8 cellular contexts compared by ENCODE assay signal in the genomic region with DNA sequence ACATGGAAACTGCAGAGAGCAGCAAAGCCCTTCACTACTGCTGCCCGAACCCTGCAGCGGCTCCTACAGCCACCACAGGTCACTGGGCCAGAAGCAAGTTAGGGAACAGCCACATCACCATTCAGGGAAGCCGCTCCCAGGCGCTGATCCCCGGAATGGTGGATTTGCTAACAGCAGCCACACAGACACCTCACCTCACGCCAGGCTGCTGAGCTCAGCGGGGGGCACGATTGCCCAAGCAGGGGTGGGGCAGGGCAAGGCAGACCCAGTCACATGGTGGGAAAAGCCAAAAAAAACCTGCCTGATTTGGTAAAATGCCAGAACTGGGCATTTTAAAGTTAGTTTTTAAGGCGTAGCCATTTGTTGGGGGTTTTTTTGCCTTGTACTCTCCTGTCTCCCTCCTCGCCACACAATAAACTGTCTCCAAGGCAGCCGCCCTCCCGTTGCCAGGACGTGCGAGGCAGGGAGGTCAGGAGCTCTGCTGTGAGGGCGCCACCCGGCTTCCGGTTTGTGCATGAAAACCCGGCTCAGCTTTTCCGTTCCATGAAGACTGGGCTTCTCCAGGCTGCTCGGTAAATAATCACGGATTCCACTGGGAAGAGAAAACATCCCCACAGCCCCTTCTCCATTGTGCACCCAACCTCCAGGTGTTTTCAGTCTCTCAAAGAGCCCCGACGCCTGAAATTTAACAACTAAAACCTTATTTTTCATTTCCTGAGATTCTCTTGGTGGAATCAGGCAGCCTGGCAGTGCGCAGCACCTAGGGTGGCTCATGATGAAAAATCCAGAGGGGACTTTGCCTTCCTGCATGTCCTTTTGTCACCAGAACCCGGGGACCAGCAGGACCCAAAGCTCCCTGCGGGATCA.
A peak's percentile ranks its signal among the peaks of the same experiment; 100 is the strongest.
DNase-seq lines count a peak whose midpoint lies in the region; ATAC-seq, FAIRE-seq and TF ChIP-seq lines count a peak whose summit lies in the region.
"Not testable (repeated sequence)": the region's sequence is repeated elsewhere in the genome, so short reads cannot be mapped to it uniquely, and the experiment has no call there.

No MANE protein-coding gene starts in this region.

- FAIRE-seq in keratinocyte (lab: Jason Lieb, UNC): peak; percentile 59

- not testable (repeated sequence) for H3K27ac ChIP-seq in keratinocyte (ENCODE audit: control insufficient read depth, insufficient read depth, low read length); neural cell (ENCODE audit: low read length)

- 0 out of 2 replicates have a peak, but pooled peaks have one; percentile 9 for TF ChIP-seq CTCF in LNCaP clone FGC (IDR thresholded peaks at IDR 0.05; ENCODE audit: control insufficient read depth, extremely low read depth, insufficient read depth)
- TF ChIP-seq CTCF in fibroblast of pulmonary artery (IDR thresholded peaks at IDR 0.05; ENCODE audit: low read length, missing control alignments): not testable (repeated sequence)
- TF ChIP-seq CTCF in keratinocyte (optimal IDR thresholded peaks at IDR 0.05 in 1 of 3, IDR thresholded peaks at IDR 0.05 in 1 of 3, conservative IDR thresholded peaks at IDR 0.05 in 1 of 3; ENCODE audit: extremely low read depth in 1 of 3, insufficient read depth in 2 of 3, low read length in 3 of 3): peak in 2 of 3 experiments; percentile 5 to 19
- TF ChIP-seq CTCF in neural cell (IDR thresholded peaks at IDR 0.05; ENCODE audit: poor library complexity, severe bottlenecking): peak; percentile 47

- H3K79me2 ChIP-seq in keratinocyte (ENCODE audit: control insufficient read depth, insufficient read depth, low read length); neural cell (replicated peaks; ENCODE audit: insufficient read depth, low read length): not testable (repeated sequence)

- not testable (repeated sequence) for H3K9me3 ChIP-seq in NT2/D1 (ENCODE audit: insufficient read depth, low read length); keratinocyte (ENCODE audit: control insufficient read depth, low read depth, low read length); neural cell (ENCODE audit: low read length)

- H3K36me3 ChIP-seq in NT2/D1 (ENCODE audit: insufficient read depth, insufficient read length, low read length); keratinocyte (ENCODE audit: control insufficient read depth in 2 of 2, extremely low read depth in 1 of 2, insufficient read depth in 2 of 2, low read length in 2 of 2); neural cell (ENCODE audit: insufficient read depth, low read length): not testable (repeated sequence)

- not testable (repeated sequence) for H3K4me1 Mint-ChIP-seq in activated naive CD8-positive, alpha-beta T cell treated with anti-CD3 and anti-CD28 coated beads, Interleukin-2, amount 50 U/mL, for 24 hours

- not testable (repeated sequence) for H2AFZ ChIP-seq in keratinocyte (ENCODE audit: control insufficient read depth, low read length); neural cell (ENCODE audit: low read depth, low read length)

- H3K4me2 ChIP-seq in keratinocyte (ENCODE audit: control insufficient read depth, extremely low read depth, insufficient read depth, low read depth, low read length); neural cell (ENCODE audit: low read length): not testable (repeated sequence)

- not testable (repeated sequence) for TF ChIP-seq EP300 in neural cell (conservative IDR thresholded peaks at IDR 0.05; ENCODE audit: poor library complexity, severe bottlenecking)

- H3K4me1 ChIP-seq in NT2/D1 (ENCODE audit: insufficient read depth, insufficient read length): peaks cover 12% of the 10 kb centered on the region
- not testable (repeated sequence) for H3K4me1 ChIP-seq in keratinocyte (ENCODE audit: control insufficient read depth, extremely low read depth, insufficient read depth, low read length)

- H4K20me1 ChIP-seq in keratinocyte (ENCODE audit: control insufficient read depth, extremely low read depth, insufficient read depth, low read length); neural cell (ENCODE audit: insufficient read depth): not testable (repeated sequence)

- H3K27me3 Mint-ChIP-seq in activated naive CD8-positive, alpha-beta T cell treated with anti-CD3 and anti-CD28 coated beads, Interleukin-2, amount 50 U/mL, for 24 hours: peaks cover 15% of the 10 kb centered on the region

- H3K9me1 ChIP-seq in keratinocyte (ENCODE audit: control insufficient read depth, extremely low read depth, insufficient read depth, low read length): not testable (repeated sequence)

- H3K9me3 Mint-ChIP-seq in activated naive CD8-positive, alpha-beta T cell treated with anti-CD3 and anti-CD28 coated beads, Interleukin-2, amount 50 U/mL, for 24 hours: not testable (repeated sequence)

- peak overlapping the region; percentile 23 for H3K9ac ChIP-seq in NT2/D1 (ENCODE audit: insufficient read length, low read depth)
- H3K9ac ChIP-seq in keratinocyte (ENCODE audit: control insufficient read depth, extremely low read depth, insufficient read depth, low read length); neural cell (ENCODE audit: low read length): not testable (repeated sequence)

- not testable (repeated sequence) for H3K9me2 ChIP-seq in neural cell (ENCODE audit: insufficient read depth, low read length)

- not testable (repeated sequence) for H3F3A ChIP-seq in neural cell (ENCODE audit: insufficient read depth, low read length, poor library complexity, severe bottlenecking)

- peak; percentile 65 for ATAC-seq in activated naive CD8-positive, alpha-beta T cell treated with anti-CD3 and anti-CD28 coated beads, Interleukin-2, amount 50 U/mL, for 24 hours

- not testable (repeated sequence) for H3K4me3 Mint-ChIP-seq in activated naive CD8-positive, alpha-beta T cell treated with anti-CD3 and anti-CD28 coated beads, Interleukin-2, amount 50 U/mL, for 24 hours

- H3K36me3 Mint-ChIP-seq in activated naive CD8-positive, alpha-beta T cell treated with anti-CD3 and anti-CD28 coated beads, Interleukin-2, amount 50 U/mL, for 24 hours (ENCODE audit: low read depth): not testable (repeated sequence)

- not testable (repeated sequence) for H3K27ac Mint-ChIP-seq in activated naive CD8-positive, alpha-beta T cell treated with anti-CD3 and anti-CD28 coated beads, Interleukin-2, amount 50 U/mL, for 24 hours

- dilution Hi-C loops in keratinocyte (cut with MboI; ENCODE audit: extremely low pct_ligation_motif_present, low sequenced_read_pairs): not testable (repeated sequence)

- not testable (repeated sequence) for H3K4me3 ChIP-seq in LNCaP clone FGC (ENCODE audit: low read depth, low read length); NT2/D1 (ENCODE audit: insufficient read length, low read depth); fibroblast of pulmonary artery (replicated peaks; ENCODE audit: low read depth, low read length); keratinocyte (ENCODE audit: control insufficient read depth in 2 of 3, extremely low read depth in 1 of 3, insufficient read depth in 2 of 3, low read depth in 1 of 3, low read length in 3 of 3); neural cell (ENCODE audit: low read length)

- not testable (repeated sequence) for H3K27me3 ChIP-seq in NT2/D1 (ENCODE audit: insufficient read depth, insufficient read length); neural cell (ENCODE audit: insufficient read depth, low read depth, low read length)
- peaks cover 14% of the 10 kb centered on the region for H3K27me3 ChIP-seq in keratinocyte (ENCODE audit: control insufficient read depth, extremely low read depth, insufficient read depth, low read length)

- not testable (repeated sequence) for TF ChIP-seq RAD21 in neural cell (conservative IDR thresholded peaks at IDR 0.05)

- DNase-seq in DMS153 (lab: John Stamatoyannopoulos, UW) (peak; percentile 52), NT2/D1 (ENCODE audit: low read depth, low spot score) (peak; percentile 52), fibroblast of pulmonary artery (ENCODE audit: low read depth) (peak; percentile 6), stromal cell of bone marrow (ENCODE audit: low read depth) (peak; percentile 2)
- not testable (repeated sequence) for DNase-seq in LNCaP clone FGC (ENCODE audit: low read depth); keratinocyte (ENCODE audit: low read depth, low spot score)
- DNase-seq in activated naive CD8-positive, alpha-beta T cell treated with anti-CD3 and anti-CD28 coated beads, Interleukin-2, amount 50 U/mL, for 24 hours: peak; percentile 6

TF ChIP-seq in neural cell, 6 proteins besides CTCF, POLR2A, EP300 and RAD21:
- peak; percentile 32 for TF ChIP-seq SMC3 (conservative IDR thresholded peaks at IDR 0.05; ENCODE audit: poor library complexity)
